In genomic region chr2:65358690-65359400, GRCh38 we compare ENCODE assay signal across 11 cellular contexts.
DNase-seq lines count a peak whose midpoint lies in the region; ATAC-seq and TF ChIP-seq lines count a peak whose summit lies in the region.
"Had no signal": no experiment of that assay in that cellular context is flagged by ENCODE, and none has a peak within 500 bp of the region (broad histone marks: within the 10 kb centered on the region; RNA-seq: fewer than 3 reads in every experiment).

No MANE protein-coding gene starts in this region.

- ATAC-seq in HG02970 (IDR thresholded peaks at IDR 0.05; ENCODE audit: low FRiP score, unreplicated experiment) (no peak), GM19395 (IDR thresholded peaks at IDR 0.05; ENCODE audit: unreplicated experiment) (no peak)

- no peak overlapping the region for H3K4me3 ChIP-seq in NB4 (ENCODE audit: low read depth, low read length)
- no peak overlapping the region for H3K4me3 ChIP-seq in brain microvascular endothelial cell (ENCODE audit: low read depth, low read length)
- H3K4me3 ChIP-seq in smooth muscle cell = no peak overlapping the region

- peak overlapping the region; percentile 65 for H3K9ac ChIP-seq in smooth muscle cell (ENCODE audit: low read depth)

- 40% methylated on average over 6 of the region's 6 CpGs for WGBS in smooth muscle cell (ENCODE audit: low lambda C conversion rate)

- TF ChIP-seq POLR2A in NB4 (IDR thresholded peaks at IDR 0.05; ENCODE audit: extremely low read depth, insufficient read length) = no peak

- in situ Hi-C loops in brain microvascular endothelial cell (cut with HindIII; ENCODE audit: low pct_ligation_motif_present, low sequenced_read_pairs) = no loop called here

- TF ChIP-seq CTCF in NB4 (IDR thresholded peaks at IDR 0.05; ENCODE audit: low read depth, low read length) (no peak), brain microvascular endothelial cell (IDR thresholded peaks at IDR 0.05; ENCODE audit: low read depth, low read length, missing control alignments) (no peak), smooth muscle cell (IDR thresholded peaks at IDR 0.05; ENCODE audit: borderline replicate concordance, insufficient read depth, poor library complexity, severe bottlenecking) (no peak)

- H3K36me3 ChIP-seq in brain microvascular endothelial cell (replicated peaks) (no peaks in the 10 kb centered on the region), smooth muscle cell (ENCODE audit: low read depth) (no peaks in the 10 kb centered on the region)

- H3F3A ChIP-seq in smooth muscle cell (ENCODE audit: low read depth) = peaks cover 40% of the 10 kb centered on the region

- H3K27me3 ChIP-seq in brain microvascular endothelial cell (replicated peaks) (no peaks in the 10 kb centered on the region), smooth muscle cell (ENCODE audit: low read depth) (no peaks in the 10 kb centered on the region)

- no peaks in the 10 kb centered on the region for H3K9me3 ChIP-seq in smooth muscle cell (replicated peaks; ENCODE audit: low read depth)

- H4K20me1 ChIP-seq in smooth muscle cell (ENCODE audit: low read depth) = peaks cover 68% of the 10 kb centered on the region

- DNase-seq in HCEC 1CT = peak; percentile 89
- DNase-seq in NB4 (ENCODE audit: low read depth) = peak; percentile 56
- DNase-seq in brain microvascular endothelial cell = peak; percentile 56
- no peak for DNase-seq in smooth muscle cell (lab: John Stamatoyannopoulos, UW; ENCODE audit: unreplicated experiment)
- no peak for DNase-seq in SHP77 treated with DMSO at 0.1 percent for 48 hours (lab: John Stamatoyannopoulos, UW)
- DNase-seq: activated naive CD4-positive, alpha-beta T cell treated with Interleukin-2 at 50 U/mL for 16 hours; NCI-H1092 treated with DMSO at 0.1 percent for 48 hours; NCI-H345; SHP77 had no signal

- peaks cover 67% of the 10 kb centered on the region for H3K79me2 ChIP-seq in smooth muscle cell (ENCODE audit: low read depth)

- peak overlapping the region; percentile 77 for H3K4me2 ChIP-seq in smooth muscle cell

- H3K4me1 ChIP-seq in smooth muscle cell (ENCODE audit: low read depth) = peaks cover 47% of the 10 kb centered on the region

- no peak overlapping the region for H2AFZ ChIP-seq in smooth muscle cell (ENCODE audit: low read depth)

- H3K27ac ChIP-seq in brain microvascular endothelial cell (peak overlapping the region; percentile 93), smooth muscle cell (ENCODE audit: low read depth) (peak overlapping the region; percentile 98)

Comparison
In these comparisons a context has a peak if more than half of its experiments do, and no peak if none do; other contexts are left out.
1. DNase-seq: peak in HCEC 1CT (single experiment), NB4 (single experiment) and brain microvascular endothelial cell (single experiment); none in smooth muscle cell (single experiment) and SHP77 treated with DMSO at 0.1 percent for 48 hours (single experiment).